In genomic region chr5:95927927-95928723, GRCh38 we compare ENCODE assay signal across 10 cellular contexts. TPM values are rescaled to one million over a fixed set of nuclear protein-coding genes. Genes with fewer than 3 reads are reported as not detected.
A peak's percentile ranks its signal among the peaks of the same experiment; 100 is the strongest.
DNase-seq lines count a peak whose midpoint lies in the region; ATAC-seq lines count a peak whose summit lies in the region.
"Had no signal": no experiment of that assay in that cellular context is flagged by ENCODE, and none has a peak within 500 bp of the region (broad histone marks: within the 10 kb centered on the region; RNA-seq: fewer than 3 reads in every experiment).

No MANE protein-coding gene starts in this region.

- H3K9me3 Mint-ChIP-seq in activated T-cell treated with anti-CD3 and anti-CD28 coated beads, Interleukin-2, amount 50 U/mL, for 4 hours: no peaks in the 10 kb centered on the region
- H3K9me3 Mint-ChIP-seq in stimulated activated naive B cell treated with anti-CD40 and anti-IgM and Interleukin-4, amounts not matched to agents 10 μg/mL and 1 μg/mL and 100 μg/mL, for 72 hours: no peaks in the 10 kb centered on the region

- peak; percentile 65 to 80 for ATAC-seq in activated T-cell treated with anti-CD3 and anti-CD28 coated beads, Interleukin-2, amount 50 U/mL, for 4 hours
- ATAC-seq in HG02610 (IDR thresholded peaks at IDR 0.05; ENCODE audit: unreplicated experiment): peak; percentile 49
- peak; percentile 87 to 91 for ATAC-seq in stimulated activated naive B cell treated with anti-CD40 and anti-IgM and Interleukin-4, amounts not matched to agents 10 μg/mL and 1 μg/mL and 100 μg/mL, for 72 hours (replicated peaks)

- peaks cover 16% of the 10 kb centered on the region for H3K36me3 Mint-ChIP-seq in activated T-cell treated with anti-CD3 and anti-CD28 coated beads, Interleukin-2, amount 50 U/mL, for 4 hours (ENCODE audit: insufficient read depth)
- peaks cover 8 to 19% of the 10 kb centered on the region in 2 donors for H3K36me3 Mint-ChIP-seq in stimulated activated naive B cell treated with anti-CD40 and anti-IgM and Interleukin-4, amounts not matched to agents 10 μg/mL and 1 μg/mL and 100 μg/mL, for 72 hours

- H3K4me3 Mint-ChIP-seq in activated T-cell treated with anti-CD3 and anti-CD28 coated beads, Interleukin-2, amount 50 U/mL, for 4 hours: no peak overlapping the region
- H3K4me3 Mint-ChIP-seq in stimulated activated naive B cell treated with anti-CD40 and anti-IgM and Interleukin-4, amounts not matched to agents 10 μg/mL and 1 μg/mL and 100 μg/mL, for 72 hours: peak overlapping the region; percentile 1 to 49
- H3K4me3 Mint-ChIP-seq: B cell had no signal

- peaks cover 20% of the 10 kb centered on the region for H3K4me1 Mint-ChIP-seq in activated T-cell treated with anti-CD3 and anti-CD28 coated beads, Interleukin-2, amount 50 U/mL, for 4 hours (ENCODE audit: low read depth)
- H3K4me1 Mint-ChIP-seq in stimulated activated naive B cell treated with anti-CD40 and anti-IgM and Interleukin-4, amounts not matched to agents 10 μg/mL and 1 μg/mL and 100 μg/mL, for 72 hours: peaks cover 30 to 51% of the 10 kb centered on the region in 2 donors

- no peaks in the 10 kb centered on the region for H3K27me3 Mint-ChIP-seq in activated T-cell treated with anti-CD3 and anti-CD28 coated beads, Interleukin-2, amount 50 U/mL, for 4 hours (ENCODE audit: low read depth)
- no peaks in the 10 kb centered on the region for H3K27me3 Mint-ChIP-seq in stimulated activated naive B cell treated with anti-CD40 and anti-IgM and Interleukin-4, amounts not matched to agents 10 μg/mL and 1 μg/mL and 100 μg/mL, for 72 hours
- H3K27me3 Mint-ChIP-seq: B cell had no signal

- no peak for DNase-seq in activated T-cell treated with anti-CD3 and anti-CD28 coated beads, Interleukin-2, amount 50 U/mL, for 4 hours
- DNase-seq in activated T-cell treated with anti-CD3 and anti-CD28 coated beads for 4 hours: no peak
- peak; percentile 75 for DNase-seq in MV-4-11 (lab: John Stamatoyannopoulos, UW)
- DNase-seq in stimulated activated naive B cell treated with anti-CD40 and anti-IgM and Interleukin-4, amounts not matched to agents 10 μg/mL and 1 μg/mL and 100 μg/mL, for 72 hours: peak; percentile 24
- DNase-seq in kidney glomerular epithelial cell (lab: John Stamatoyannopoulos, UW): no peak
- DNase-seq in AG08395 (ENCODE audit: low spot score): no peak
- no peak for DNase-seq in OCI-M2 (lab: John Stamatoyannopoulos, UW; ENCODE audit: unreplicated experiment)
- DNase-seq: SJCRH30 had no signal

- peak overlapping the region; percentile 75 for H3K27ac Mint-ChIP-seq in stimulated activated naive B cell treated with anti-CD40 and anti-IgM and Interleukin-4, amounts not matched to agents 10 μg/mL and 1 μg/mL and 100 μg/mL, for 72 hours
- H3K27ac Mint-ChIP-seq: B cell had no signal

RNA-seq across cellular contexts. Expression of gene ELL2, which starts 33.5 kb away (rescaled TPM):
- total RNA-seq in activated T-cell treated with anti-CD3 and anti-CD28 coated beads, Interleukin-2, amount 50 U/mL, for 4 hours: 100 to 1,000 TPM in 1 of 3 donors, 10 to 100 TPM in 2; 69.7 to 103 (median 87.0) TPM

Comparison
In these comparisons a context has a peak if more than half of its experiments do, and no peak if none do; other contexts are left out.
1. DNase-seq: peak in MV-4-11 (single experiment) and stimulated activated naive B cell treated with anti-CD40 and anti-IgM and Interleukin-4, amounts not matched to agents 10 μg/mL and 1 μg/mL and 100 μg/mL, for 72 hours (single experiment); none in activated T-cell treated with anti-CD3 and anti-CD28 coated beads, Interleukin-2, amount 50 U/mL, for 4 hours (single experiment), activated T-cell treated with anti-CD3 and anti-CD28 coated beads for 4 hours (single experiment), kidney glomerular epithelial cell (single experiment), AG08395 (single experiment) and OCI-M2 (single experiment).
2. Peak in every context shown above with its lines, with median percentiles within 50 percentile points of each other: ATAC-seq.